19 cellular contexts compared by ENCODE assay signal in genomic region chr11:11996321-11997174, GRCh38. TPM values are rescaled to one million over a fixed set of nuclear protein-coding genes. Genes with fewer than 3 reads are reported as not detected.
A peak's percentile ranks its signal among the peaks of the same experiment; 100 is the strongest.
DNase-seq lines count a peak whose midpoint lies in the region; ATAC-seq, FAIRE-seq and TF ChIP-seq lines count a peak whose summit lies in the region.
"Had no signal": no experiment of that assay in that cellular context is flagged by ENCODE, and none has a peak within 500 bp of the region (broad histone marks: within the 10 kb centered on the region; RNA-seq: fewer than 3 reads in every experiment).

No MANE protein-coding gene starts in this region.

- H3K36me3 ChIP-seq in bronchial epithelial cell (ENCODE audit: control insufficient read depth, insufficient read depth, low read length) (peaks cover 5% of the 10 kb centered on the region), suprapubic skin (no peaks in the 10 kb centered on the region), transverse colon (no peaks in the 10 kb centered on the region)
- H3K36me3 ChIP-seq: BLaER1, gastrocnemius medialis had no signal

- H3K4me1 Mint-ChIP-seq in activated CD8-positive, alpha-beta memory T cell treated with anti-CD3 and anti-CD28 coated beads, Interleukin-2, amount 10 ng/mL, durations not matched to agents 7 days and 5 days = peaks cover 40% of the 10 kb centered on the region

- no peaks in the 10 kb centered on the region for H3K9me3 Mint-ChIP-seq in activated CD8-positive, alpha-beta memory T cell treated with anti-CD3 and anti-CD28 coated beads, Interleukin-2, amount 10 ng/mL, durations not matched to agents 7 days and 5 days (ENCODE audit: low read depth)

- H3K36me3 Mint-ChIP-seq in activated CD8-positive, alpha-beta memory T cell treated with anti-CD3 and anti-CD28 coated beads, Interleukin-2, amount 10 ng/mL, durations not matched to agents 7 days and 5 days = no peaks in the 10 kb centered on the region

- DNase-seq in activated CD8-positive, alpha-beta memory T cell treated with anti-CD3 and anti-CD28 coated beads, Interleukin-2, amount 10 ng/mL, durations not matched to agents 7 days and 5 days = no peak
- DNase-seq in activated CD8-positive, alpha-beta memory T cell treated with anti-CD3 and anti-CD28 coated beads, Interleukin-2, amount 50 U/mL, for 4 hours = no peak
- peak; percentile 21 for DNase-seq in bronchial epithelial cell (ENCODE audit: low read depth)
- peak; percentile 74 to 86 for DNase-seq in foreskin keratinocyte
- DNase-seq in suprapubic skin (ENCODE audit: low spot score in 2 of 2) = peak in 1 of 2 donors; percentile 69
- DNase-seq in anterior cingulate cortex (lab: John Stamatoyannopoulos, UW) = no peak
- DNase-seq in NCI-H69 (lab: John Stamatoyannopoulos, UW) = no peak
- no peak for DNase-seq in transverse colon
- DNase-seq: ACHN, EL, gastrocnemius medialis, GOT3, MG63, NCI-H1417 treated with DMSO at 0.1 percent for 48 hours, NCI-H2171, NCI-H526 had no signal

- CTCF ChIA-PET in activated CD8-positive, alpha-beta memory T cell treated with anti-CD3 and anti-CD28 coated beads, Interleukin-2, amount 10 ng/mL, durations not matched to agents 7 days and 5 days (lab: Charles Lee) = interaction anchor here (1.6 kb wide), 1 partner anchor 35 kb away, joined by 3 read pairs; no protein-coding TSS in a partner anchor

- no peak overlapping the region for H3K4me3 Mint-ChIP-seq in activated CD8-positive, alpha-beta memory T cell treated with anti-CD3 and anti-CD28 coated beads, Interleukin-2, amount 10 ng/mL, durations not matched to agents 7 days and 5 days

- peak overlapping the region; percentile 29 for H3K27ac Mint-ChIP-seq in activated CD8-positive, alpha-beta memory T cell treated with anti-CD3 and anti-CD28 coated beads, Interleukin-2, amount 10 ng/mL, durations not matched to agents 7 days and 5 days

- no peak for TF ChIP-seq POLR2A in suprapubic skin (IDR thresholded peaks at IDR 0.05)
- no peak for TF ChIP-seq POLR2A in transverse colon (IDR thresholded peaks at IDR 0.05)

- TF ChIP-seq CTCF in bronchial epithelial cell (IDR thresholded peaks at IDR 0.05; ENCODE audit: insufficient read depth, low read length, severe bottlenecking) = no peak
- TF ChIP-seq CTCF in foreskin keratinocyte (conservative IDR thresholded peaks at IDR 0.05) = no peak
- no peak for TF ChIP-seq CTCF in suprapubic skin (IDR thresholded peaks at IDR 0.05)
- no peak for TF ChIP-seq CTCF in transverse colon (IDR thresholded peaks at IDR 0.05)

- intact Hi-C loops in transverse colon (cut with DNase I; ENCODE audit: low total_unique reads) = no loop called here

- no peak for ATAC-seq in activated CD8-positive, alpha-beta memory T cell treated with anti-CD3 and anti-CD28 coated beads, Interleukin-2, amount 10 ng/mL, durations not matched to agents 7 days and 5 days
- ATAC-seq in foreskin keratinocyte = peak; percentile 56
- ATAC-seq: gastrocnemius medialis had no signal

- H3K4me3 ChIP-seq in bronchial epithelial cell (ENCODE audit: low read depth, low read length) (no peak overlapping the region), suprapubic skin (no peak overlapping the region), transverse colon (no peak overlapping the region)
- H3K4me3 ChIP-seq: BLaER1, gastrocnemius medialis, lung, MG63 had no signal

- in situ Hi-C loops in transverse colon (cut with MboI; ENCODE audit: low pct_ligation_motif_present in 1 of 4, low pct_unique_long_range_greater_than_20kb in 1 of 4, low sequenced_read_pairs in 3 of 4) = no loop called here

- H3K4me1 ChIP-seq in foreskin keratinocyte = peaks cover 54% of the 10 kb centered on the region
- peaks cover 45% of the 10 kb centered on the region for H3K4me1 ChIP-seq in suprapubic skin
- no peaks in the 10 kb centered on the region for H3K4me1 ChIP-seq in transverse colon

- peak overlapping the region; percentile 51 for H3K27ac ChIP-seq in foreskin keratinocyte
- peak overlapping the region; percentile 70 for H3K27ac ChIP-seq in suprapubic skin
- no peak overlapping the region for H3K27ac ChIP-seq in transverse colon
- H3K27ac ChIP-seq: BLaER1, gastrocnemius medialis had no signal

- TF ChIP-seq EP300 in suprapubic skin (IDR thresholded peaks at IDR 0.05) (no peak), transverse colon (IDR thresholded peaks at IDR 0.05; ENCODE audit: low read depth) (no peak)

- 57% methylated on average over 12 of the region's 13 CpGs for WGBS in suprapubic skin
- 83% methylated on average over 7 to 13 of the region's 13 CpGs for WGBS in transverse colon (ENCODE audit: low coverage in 1 of 2), 2 donors

- no peaks in the 10 kb centered on the region for H3K9me3 ChIP-seq in suprapubic skin
- H3K9me3 ChIP-seq in transverse colon = no peaks in the 10 kb centered on the region
- H3K9me3 ChIP-seq: BLaER1, gastrocnemius medialis, MG63 had no signal

- H3K27me3 ChIP-seq in bronchial epithelial cell (ENCODE audit: control insufficient read depth, insufficient read depth, low read length) = no peaks in the 10 kb centered on the region
- H3K27me3 ChIP-seq in foreskin keratinocyte = no peaks in the 10 kb centered on the region
- H3K27me3 ChIP-seq in suprapubic skin = no peaks in the 10 kb centered on the region
- H3K27me3 ChIP-seq in transverse colon = no peaks in the 10 kb centered on the region
- H3K27me3 ChIP-seq: BLaER1, MG63 had no signal

- FAIRE-seq in bronchial epithelial cell (lab: Jason Lieb, UNC) = no peak
- FAIRE-seq: urothelium cell line had no signal

- peaks cover 30% of the 10 kb centered on the region for H3K27me3 Mint-ChIP-seq in activated CD8-positive, alpha-beta memory T cell treated with anti-CD3 and anti-CD28 coated beads, Interleukin-2, amount 10 ng/mL, durations not matched to agents 7 days and 5 days

RNA-seq across cellular contexts. Expression of gene DKK3, which starts 11.9 kb away (rescaled TPM):
- total RNA-seq in activated CD8-positive, alpha-beta memory T cell treated with anti-CD3 and anti-CD28 coated beads, Interleukin-2, amount 10 ng/mL, durations not matched to agents 7 days and 5 days = not detected
- total RNA-seq in bronchial epithelial cell (72.4 and 134 TPM in 2 replicates), foreskin keratinocyte (271 and 323 TPM in 2 replicates), suprapubic skin (100 to 1,000 TPM; 105 to 152 (median 137) TPM), transverse colon (100 to 1,000 TPM in 1 of 4 donors, 10 to 100 TPM in 3; 27.2 to 181 (median 40.1) TPM)
- 197 and 257 TPM in 2 replicates for polyA plus RNA-seq in foreskin keratinocyte

Comparison
In these comparisons a context has a peak if more than half of its experiments do, and no peak if none do; other contexts are left out.
1. DNase-seq: peak in bronchial epithelial cell (single experiment) and foreskin keratinocyte (2 of 2); none in activated CD8-positive, alpha-beta memory T cell treated with anti-CD3 and anti-CD28 coated beads, Interleukin-2, amount 10 ng/mL, durations not matched to agents 7 days and 5 days (single experiment), activated CD8-positive, alpha-beta memory T cell treated with anti-CD3 and anti-CD28 coated beads, Interleukin-2, amount 50 U/mL, for 4 hours (single experiment), anterior cingulate cortex (0 of 58), NCI-H69 (single experiment) and transverse colon (single experiment).
2. H3K27ac ChIP-seq: peak in foreskin keratinocyte (single experiment) and suprapubic skin (single experiment); none in transverse colon (0 of 4).
3. RNA of gene DKK3, which starts 11.9 kb away (total RNA-seq): 271 to 323 TPM in foreskin keratinocyte, 105 to 152 TPM in suprapubic skin, 72.4 to 134 TPM in bronchial epithelial cell and 27.2 to 181 TPM in transverse colon; not detected in activated CD8-positive, alpha-beta memory T cell treated with anti-CD3 and anti-CD28 coated beads, Interleukin-2, amount 10 ng/mL, durations not matched to agents 7 days and 5 days; every median in the first group is over 10 times any median in the second.